ENCODE assay signal across 8 cellular contexts in genomic region chr12:49741882-49742620, GRCh38. TPM values are rescaled to one million over a fixed set of nuclear protein-coding genes. Genes with fewer than 3 reads are reported as not detected.
A peak's percentile ranks its signal among the peaks of the same experiment; 100 is the strongest.
DNase-seq lines count a peak whose midpoint lies in the region; ATAC-seq lines count a peak whose summit lies in the region.

No MANE protein-coding gene starts in this region.

- no peaks in the 10 kb centered on the region for H3K9me3 ChIP-seq in effector memory CD4-positive, alpha-beta T cell (ENCODE audit: control insufficient read depth, low read length)

- DNase-seq in AG08396 (ENCODE audit: low spot score) = peak; percentile 83
- DNase-seq in NK-92 (lab: John Stamatoyannopoulos, UW; ENCODE audit: unreplicated experiment) = peak; percentile 37
- peak; percentile 71 to 79 for DNase-seq in activated CD8-positive, alpha-beta memory T cell treated with anti-CD3 and anti-CD28 coated beads for 4 hours (ENCODE audit: low read depth in 2 of 2)
- DNase-seq in effector memory CD4-positive, alpha-beta T cell = peak; percentile 88 to 89 (median 88)
- peak; percentile 97 for DNase-seq in mesenteric fat pad (ENCODE audit: low spot score)
- peak; percentile 74 to 81 for DNase-seq in stimulated activated CD8-positive, alpha-beta memory T cell treated with anti-CD3 and anti-CD28 coated beads, Interleukin-15, amount 100 ng/mL, for 4 hours (ENCODE audit: low read depth in 2 of 2)

- peaks cover 29% of the 10 kb centered on the region for H3K4me1 ChIP-seq in effector memory CD4-positive, alpha-beta T cell (ENCODE audit: control insufficient read depth, insufficient read depth, low read length, poor library complexity, severe bottlenecking)

- no peaks in the 10 kb centered on the region for H3K27me3 ChIP-seq in effector memory CD4-positive, alpha-beta T cell (replicated peaks; ENCODE audit: control insufficient read depth, insufficient read depth, low read length, poor library complexity, severe bottlenecking)

- peak overlapping the region; percentile 81 for H3K4me3 ChIP-seq in effector memory CD4-positive, alpha-beta T cell (ENCODE audit: insufficient read depth, low read depth, low read length, poor library complexity, severe bottlenecking)

- ATAC-seq in GM18907 (IDR thresholded peaks at IDR 0.05; ENCODE audit: unreplicated experiment) (peak; percentile 61), HG03175 (IDR thresholded peaks at IDR 0.05; ENCODE audit: unreplicated experiment) (peak; percentile 55)

- H3K36me3 ChIP-seq in effector memory CD4-positive, alpha-beta T cell (ENCODE audit: control insufficient read depth, insufficient read depth, low read length) = no peaks in the 10 kb centered on the region

- peak overlapping the region; percentile 99 for H3K27ac ChIP-seq in effector memory CD4-positive, alpha-beta T cell (ENCODE audit: insufficient read depth, low read length, poor library complexity, severe bottlenecking)

RNA-seq across cellular contexts. Expression of gene TMBIM6, which starts 0.7 kb away (rescaled TPM):
- 477 TPM for total RNA-seq in mesenteric fat pad

RNA-seq across cellular contexts. Expression of gene FMNL3, which starts 34.8 kb away (rescaled TPM):
- 26.4 TPM for total RNA-seq in mesenteric fat pad

Comparison
In these comparisons a context has a peak if more than half of its experiments do, and no peak if none do; other contexts are left out.
1. Peak in every context shown above with its lines: DNase-seq, ATAC-seq, H3K4me3 ChIP-seq and H3K27ac ChIP-seq.
2. DNase-seq: peak in every context shown above with its lines; median percentile 97 in mesenteric fat pad; 88 in effector memory CD4-positive, alpha-beta T cell; 83 in AG08396; 78 in stimulated activated CD8-positive, alpha-beta memory T cell treated with anti-CD3 and anti-CD28 coated beads, Interleukin-15, amount 100 ng/mL, for 4 hours; 75 in activated CD8-positive, alpha-beta memory T cell treated with anti-CD3 and anti-CD28 coated beads for 4 hours; 37 in NK-92.